In genomic region chr3:105354429-105354828, GRCh38 we compare ENCODE assay signal across 1 cellular context.
TF ChIP-seq lines count a peak whose summit lies in the region.

No MANE protein-coding gene starts in this region.

TF ChIP-seq in HepG2, 621 proteins besides CTCF, POLR2A, EP300 and RAD21 (continued from another document):
- no peak for TF ChIP-seq ZNF3 (CRISPR knock-in tag; IDR thresholded peaks at IDR 0.05)
TF ChIP-seq in HepG2: peak in this region for 0.
